21 cellular contexts compared by ENCODE assay signal in the genomic region with DNA sequence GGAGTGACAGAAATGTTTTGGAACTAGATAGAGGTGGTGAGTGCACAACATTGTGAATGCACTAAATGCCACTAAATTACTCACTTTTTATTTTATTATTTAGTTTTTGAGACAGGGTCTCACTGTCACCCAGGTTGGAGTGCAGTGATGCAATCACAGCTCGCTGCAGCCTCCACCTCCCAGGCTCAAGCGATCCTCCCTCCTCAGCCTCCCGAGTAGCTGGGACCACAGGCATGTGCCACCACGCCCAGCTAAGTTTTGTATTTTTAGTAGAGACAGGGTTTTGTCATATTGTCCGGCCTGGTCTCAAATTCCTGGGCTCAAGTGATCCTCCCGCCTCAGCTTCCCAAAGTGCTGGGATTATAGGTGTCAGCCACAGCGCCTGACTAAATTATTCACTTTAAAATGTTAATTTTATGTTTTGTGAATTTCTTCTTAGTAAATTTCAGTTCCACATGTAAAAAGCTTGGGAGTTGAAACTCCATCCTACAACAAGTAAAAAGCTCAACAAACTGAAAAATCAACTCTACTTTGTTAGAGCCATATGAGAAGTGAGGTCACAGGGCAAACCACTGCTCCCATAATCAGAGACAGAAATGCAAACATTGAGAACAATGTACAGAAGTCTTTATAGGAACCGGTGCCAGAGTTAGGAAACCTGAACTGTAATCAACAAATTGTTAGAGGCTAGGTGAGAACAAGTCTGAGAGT. TPM values are rescaled to one million over a fixed set of nuclear protein-coding genes. Genes with fewer than 3 reads are reported as not detected.
DNase-seq lines count a peak whose midpoint lies in the region; ATAC-seq and TF ChIP-seq lines count a peak whose summit lies in the region.
"Had no signal": no experiment of that assay in that cellular context is flagged by ENCODE, and none has a peak within 500 bp of the region (broad histone marks: within the 10 kb centered on the region; RNA-seq: fewer than 3 reads in every experiment).

No MANE protein-coding gene starts in this region.

- H3K9me3 Mint-ChIP-seq in Caco-2 (ENCODE audit: unreplicated experiment): no peaks in the 10 kb centered on the region
- H3K9me3 Mint-ChIP-seq: CD8-positive, alpha-beta memory T cell; H9 had no signal

- H3K14ac ChIP-seq in IMR-90 (replicated peaks; ENCODE audit: low read depth, low read length): no peak overlapping the region

- H3K56ac ChIP-seq in IMR-90 (ENCODE audit: extremely low read depth, insufficient read depth, low read length): no peak overlapping the region

- H3F3A ChIP-seq in PC-3 (ENCODE audit: low read length, unreplicated experiment): no peaks in the 10 kb centered on the region

- no peak for TF ChIP-seq RAD21 in IMR-90 (IDR thresholded peaks at IDR 0.05; ENCODE audit: low read length)

- H4K5ac ChIP-seq in IMR-90 (ENCODE audit: low read depth, low read length): no peak overlapping the region

- H3K79me2 ChIP-seq in PC-3 (ENCODE audit: low read length): no peaks in the 10 kb centered on the region

- H3K9me3 ChIP-seq in Caco-2: no peaks in the 10 kb centered on the region
- no peaks in the 10 kb centered on the region for H3K9me3 ChIP-seq in IMR-90 (ENCODE audit: control insufficient read depth, insufficient read depth, low read length)
- no peaks in the 10 kb centered on the region for H3K9me3 ChIP-seq in PC-3 (ENCODE audit: low read length)
- H3K9me3 ChIP-seq: BLaER1 treated with 17β-estradiol and CSF1 and Interleukin-3, amounts not matched to agents 10 nM and 100 nM had no signal

- H3K4me1 ChIP-seq in Caco-2: peaks cover 9% of the 10 kb centered on the region; the same call in 1 of the 2 replicates
- no peaks in the 10 kb centered on the region for H3K4me1 ChIP-seq in IMR-90 (ENCODE audit: control insufficient read depth, insufficient read depth, low read length)
- H3K4me1 ChIP-seq in PC-3 (ENCODE audit: insufficient read depth, low read length): peaks cover 9% of the 10 kb centered on the region

- no peak overlapping the region for H4K8ac ChIP-seq in IMR-90 (ENCODE audit: low read depth in 2 of 2, low read length in 2 of 2)

- H2AK5ac ChIP-seq in IMR-90 (ENCODE audit: low read depth, low read length): no peak overlapping the region

- TF ChIP-seq POLR2A in IMR-90 (IDR thresholded peaks at IDR 0.05; ENCODE audit: low read depth, low read length): no peak

- intact Hi-C loops in Caco-2 (cut with micrococcal nuclease; ENCODE audit: unreplicated experiment): loop anchor here (5.0 kb wide), 1 partner anchor 81 kb away; the partner anchor contains the start of gene PRPSAP2
- intact Hi-C loops in IMR-90 (cut with micrococcal nuclease): loop anchor here (5.0 kb wide), 1 partner anchor 81 kb away; the partner anchor contains the start of gene PRPSAP2
- intact Hi-C loops in PC-3 (cut with micrococcal nuclease): no loop called here
- intact Hi-C loops in left colon (cut with DNase I, micrococcal nuclease): no loop called here

- H3K4me2 ChIP-seq in IMR-90 (ENCODE audit: low read depth, low read length): no peak overlapping the region
- no peak overlapping the region for H3K4me2 ChIP-seq in PC-3 (ENCODE audit: low read length)
- H3K4me2 ChIP-seq: BLaER1 treated with 17β-estradiol and CSF1 and Interleukin-3, amounts not matched to agents 10 nM and 100 nM had no signal

- no peak overlapping the region for H3K4me3 ChIP-seq in Caco-2 (ENCODE audit: low read depth, low read length)
- H3K4me3 ChIP-seq in IMR-90 (ENCODE audit: insufficient read depth, low read depth, low read length): no peak overlapping the region
- H3K4me3 ChIP-seq in PC-3 (ENCODE audit: low read length): no peak overlapping the region
- H3K4me3 ChIP-seq: BLaER1 treated with 17β-estradiol and CSF1 and Interleukin-3, amounts not matched to agents 10 nM and 100 nM had no signal

- H3K18ac ChIP-seq in IMR-90 (ENCODE audit: low read depth, low read length): no peak overlapping the region

- H4K91ac ChIP-seq in IMR-90 (ENCODE audit: insufficient read depth, low read depth, low read length): no peak overlapping the region

- in situ Hi-C loops in IMR-90 (cut with MboI; ENCODE audit: low sequenced_read_pairs): no loop called here

- H4K20me1 ChIP-seq in IMR-90 (ENCODE audit: insufficient read depth, low read length) (no peaks in the 10 kb centered on the region), PC-3 (ENCODE audit: low read length) (no peaks in the 10 kb centered on the region)
- H4K20me1 ChIP-seq: BLaER1 treated with 17β-estradiol and CSF1 and Interleukin-3, amounts not matched to agents 10 nM and 100 nM had no signal

- H2AK9ac ChIP-seq in IMR-90 (replicated peaks; ENCODE audit: low read depth, low read length, poor library complexity): no peak overlapping the region

- H3K9me2 ChIP-seq in PC-3 (replicated peaks; ENCODE audit: low read length): no peaks in the 10 kb centered on the region

- H3K79me1 ChIP-seq in IMR-90 (ENCODE audit: low read depth in 1 of 2, low read length in 2 of 2): no peaks in the 10 kb centered on the region

- H3K4me1 Mint-ChIP-seq in Caco-2 (ENCODE audit: low read depth, unreplicated experiment): peaks cover 11% of the 10 kb centered on the region
- H3K4me1 Mint-ChIP-seq: H9 had no signal

- no peak overlapping the region for H2BK20ac ChIP-seq in IMR-90 (ENCODE audit: low read depth, low read length)

- DNase-seq in Caco-2 (no peak), IMR-90 (peak; percentile 12), PC-3 (peak; percentile 53), left colon (no peak), SKM-1 treated with dmso at 0.1 percent for 144 hours (lab: John Stamatoyannopoulos, UW; ENCODE audit: unreplicated experiment) (no peak), NCI-H345 treated with DMSO at 0.1 percent for 48 hours (lab: John Stamatoyannopoulos, UW; ENCODE audit: unreplicated experiment) (no peak)
- DNase-seq: CD8-positive, alpha-beta memory T cell; DMS79 treated with DMSO at 0.1 percent for 48 hours; H9; NCI-H1105 treated with DMSO at 0.1 percent for 48 hours; NCI-H187; NCI-H226; NCI-H526 treated with DMSO at 0.1 percent for 48 hours; OCI-M1; RPMI8226; SIG-M5; T-helper 1 cell had no signal

- peak overlapping the region; percentile 34 for H3K27ac Mint-ChIP-seq in Caco-2 (ENCODE audit: unreplicated experiment)

- no peak overlapping the region for H3K23ac ChIP-seq in IMR-90 (ENCODE audit: low read depth, low read length)

- BruUV-seq in Caco-2 (replicated peaks; lab: Mats Ljungman, UMichigan): no TSS peak
- BruUV-seq in IMR-90 (replicated peaks; lab: Mats Ljungman, UMichigan): no TSS peak
- BruUV-seq in PC-3 (replicated peaks; lab: Mats Ljungman, UMichigan): no TSS peak

- peaks cover 3% of the 10 kb centered on the region for H3K36me3 Mint-ChIP-seq in Caco-2 (ENCODE audit: insufficient read depth, unreplicated experiment)

- H2BK15ac ChIP-seq in IMR-90 (ENCODE audit: low read depth, low read length): no peak overlapping the region

- H3K4ac ChIP-seq in IMR-90 (ENCODE audit: low read depth, low read length): no peak overlapping the region

- H3K9ac ChIP-seq in IMR-90 (ENCODE audit: low read depth, low read length) (no peak overlapping the region), PC-3 (ENCODE audit: low read length) (no peak overlapping the region)
- H3K9ac ChIP-seq: BLaER1 treated with 17β-estradiol and CSF1 and Interleukin-3, amounts not matched to agents 10 nM and 100 nM had no signal

- peak; percentile 24; the same call in 1 of the 2 replicates for ATAC-seq in IMR-90 (ENCODE audit: low read depth)
- peak; percentile 73 for ATAC-seq in PC-3
- peak; percentile 94 for ATAC-seq in left colon
- no peak for ATAC-seq in GM18907 (IDR thresholded peaks at IDR 0.05; ENCODE audit: unreplicated experiment)
- ATAC-seq: SK-N-SH treated with all-trans-retinoic acid at 6 μM for 48 hours had no signal

- no peak overlapping the region for H2BK5ac ChIP-seq in IMR-90 (ENCODE audit: low read depth, low read length, poor library complexity, severe bottlenecking)

- H3K9me1 ChIP-seq in IMR-90 (ENCODE audit: insufficient read depth, low read length): no peaks in the 10 kb centered on the region

- CTCF ChIA-PET in Caco-2 (lab: Charles Lee): interaction anchor here (0.6 to 1.0 kb wide), 3 partner anchors 14 to 1020 kb away, joined by 3 to 4 read pairs (median 3); partner anchors contain the start of gene SLC5A10
- CTCF ChIA-PET in IMR-90 (lab: Yijun Ruan, JAX): no interaction called here
- CTCF ChIA-PET in PC-3 (lab: Charles Lee): no interaction called here

- no peak for TF ChIP-seq CTCF in Caco-2 (IDR thresholded peaks at IDR 0.05; ENCODE audit: insufficient read depth in 1 of 2, low read depth in 1 of 2, low read length in 1 of 2, severe bottlenecking in 1 of 2, unreplicated experiment in 1 of 2)
- TF ChIP-seq CTCF in IMR-90 (conservative IDR thresholded peaks at IDR 0.05; ENCODE audit: low read depth, low read length): no peak
- TF ChIP-seq CTCF in PC-3 (conservative IDR thresholded peaks at IDR 0.05; ENCODE audit: low read depth, low read length): no peak

- H2AFZ ChIP-seq in IMR-90 (replicated peaks; ENCODE audit: low read length, poor library complexity) (no peak overlapping the region), PC-3 (ENCODE audit: low read length) (no peak overlapping the region)

- H3K27ac ChIP-seq in IMR-90 (ENCODE audit: insufficient read depth, low read length): no peak overlapping the region
- no peak overlapping the region for H3K27ac ChIP-seq in PC-3 (ENCODE audit: low read length)
- H3K27ac ChIP-seq: BLaER1 treated with 17β-estradiol and CSF1 and Interleukin-3, amounts not matched to agents 10 nM and 100 nM; HL-60 had no signal

- POLR2A ChIA-PET in Caco-2 (lab: Charles Lee) (no interaction called here), IMR-90 (lab: Charles Lee; ENCODE audit: unreplicated experiment) (no interaction called here), PC-3 (lab: Charles Lee; ENCODE audit: unreplicated experiment) (no interaction called here)

- no peaks in the 10 kb centered on the region for H3K36me3 ChIP-seq in Caco-2 (ENCODE audit: control insufficient read depth, insufficient read depth, low read length)
- H3K36me3 ChIP-seq in IMR-90 (ENCODE audit: control insufficient read depth, insufficient read depth, low read length): no peaks in the 10 kb centered on the region
- no peaks in the 10 kb centered on the region for H3K36me3 ChIP-seq in PC-3 (ENCODE audit: low read depth, low read length)
- H3K36me3 ChIP-seq: BLaER1 treated with 17β-estradiol and CSF1 and Interleukin-3, amounts not matched to agents 10 nM and 100 nM had no signal

- H3K27me3 Mint-ChIP-seq in Caco-2 (ENCODE audit: insufficient read depth, unreplicated experiment): no peaks in the 10 kb centered on the region

- dilution Hi-C loops in IMR-90 (cut with HindIII; ENCODE audit: low sequenced_read_pairs, unreplicated experiment): no loop called here

- WGBS in IMR-90 (ENCODE audit: extremely low coverage in 2 of 2, insufficient read length in 1 of 2), 2 experiments: no CpG with 5 or more reads among the region's 8 CpGs

- H3K27me3 ChIP-seq in Caco-2 (replicated peaks; ENCODE audit: control insufficient read depth, insufficient read depth, low read length) (no peaks in the 10 kb centered on the region), IMR-90 (ENCODE audit: control insufficient read depth, insufficient read depth, low read length) (peaks cover 2% of the 10 kb centered on the region), PC-3 (ENCODE audit: low read length) (no peaks in the 10 kb centered on the region)
- H3K27me3 ChIP-seq: BLaER1 treated with 17β-estradiol and CSF1 and Interleukin-3, amounts not matched to agents 10 nM and 100 nM had no signal

- no peak overlapping the region for H2BK120ac ChIP-seq in IMR-90 (ENCODE audit: low read depth, low read length)

- H3K4me3 Mint-ChIP-seq in Caco-2 (ENCODE audit: unreplicated experiment): no peak overlapping the region
- H3K4me3 Mint-ChIP-seq: CD8-positive, alpha-beta memory T cell; H9 had no signal

RNA-seq across cellular contexts. Expression of gene SLC5A10, which starts 13.8 kb away (rescaled TPM):
- 0.19 and 0.27 TPM in 2 replicates for total RNA-seq in Caco-2 (2022)
- not detected in 2 replicates for total RNA-seq in IMR-90 (2012; rRNA removed)
- polyA plus RNA-seq in IMR-90 (2012; rRNA removed): not detected in 2 replicates
- not detected in 2 replicates for polyA plus RNA-seq in IMR-90 (2012; cell fraction: cytosol; rRNA removed)
- 0.04 TPM in 1 of 2 replicates, not detected in the other for polyA plus RNA-seq in IMR-90 (2012; cell fraction: nucleus; rRNA removed; ENCODE audit: low replicate concordance)
- not detected in 2 replicates for total RNA-seq in PC-3 (2014; rRNA removed)
- under 1 TPM in 1 of 2 donors, not detected in 1; 0.31 TPM for total RNA-seq in left colon
- total RNA-seq: CD8-positive, alpha-beta memory T cell; H9 had no signal
- polyA plus RNA-seq: CD8-positive, alpha-beta memory T cell had no signal

Comparison
In these comparisons a context has a peak if more than half of its experiments do, and no peak if none do; other contexts are left out.
1. DNase-seq: peak in IMR-90 (single experiment) and PC-3 (single experiment); none in Caco-2 (0 of 2), left colon (0 of 2), SKM-1 treated with dmso at 0.1 percent for 144 hours (single experiment) and NCI-H345 treated with DMSO at 0.1 percent for 48 hours (single experiment).
2. intact Hi-C loops: an anchor here in Caco-2 (5.0 kb wide) and IMR-90 (5.0 kb wide); none called in PC-3 and left colon.